In the genomic region with DNA sequence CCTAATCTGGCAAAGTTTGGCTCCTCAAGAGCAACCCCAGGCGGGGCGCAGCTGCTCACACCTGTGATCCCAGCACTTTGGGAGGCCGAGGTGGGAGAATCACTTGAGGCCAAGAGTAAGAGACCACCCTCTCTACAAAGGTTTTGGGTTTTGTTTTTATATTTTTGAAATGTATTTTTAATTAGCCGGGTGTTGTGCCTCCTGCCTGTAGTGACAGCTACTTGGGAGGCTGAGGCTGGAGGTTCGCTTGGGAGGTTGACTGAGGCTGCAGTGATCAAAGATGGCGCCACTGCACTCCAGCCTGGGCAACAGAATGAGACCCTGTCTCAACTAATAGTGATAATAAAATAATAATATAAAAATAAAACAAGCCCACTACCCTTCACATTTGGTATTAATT, we compare ENCODE assay signal across 8 cellular contexts. TPM values are rescaled to one million over a fixed set of nuclear protein-coding genes. Genes with fewer than 3 reads are reported as not detected.
DNase-seq lines count a peak whose midpoint lies in the region; ATAC-seq and TF ChIP-seq lines count a peak whose summit lies in the region.

No MANE protein-coding gene starts in this region.

- H3K9me3 ChIP-seq in right atrium auricular region (no peaks in the 10 kb centered on the region), breast epithelium (no peaks in the 10 kb centered on the region), mononuclear cell (ENCODE audit: low read depth, low read length) (no peaks in the 10 kb centered on the region)

- no peak for TF ChIP-seq POLR2A in breast epithelium (IDR thresholded peaks at IDR 0.05)

- ATAC-seq in Right ventricle myocardium superior (ENCODE audit: poor library complexity): no peak

- TF ChIP-seq CTCF in right atrium auricular region (IDR thresholded peaks at IDR 0.05) (no peak), breast epithelium (IDR thresholded peaks at IDR 0.05) (no peak)

- H3K4me3 ChIP-seq in right atrium auricular region (peak overlapping the region; percentile 55 to 65), breast epithelium (peak overlapping the region; percentile 58 to 94 (median 64)), mononuclear cell (ENCODE audit: low read length) (peak overlapping the region; percentile 51)

- peak overlapping the region; percentile 71 to 76 for H3K27ac ChIP-seq in right atrium auricular region
- peak overlapping the region; percentile 79 to 93 for H3K27ac ChIP-seq in breast epithelium

- intact Hi-C loops in Right ventricle myocardium superior (cut with DNase I) (no loop called here), breast epithelium (cut with DNase I; ENCODE audit: low total_unique reads) (no loop called here)

- no peak for DNase-seq in right atrium auricular region (ENCODE audit: low spot score)
- DNase-seq in Right ventricle myocardium superior: no peak
- DNase-seq in breast epithelium (ENCODE audit: low spot score in 2 of 2): no peak
- no peak for DNase-seq in NCI-H1105 treated with DMSO at 0.1 percent for 48 hours (lab: John Stamatoyannopoulos, UW)
- no peak for DNase-seq in Kasumi-1 (lab: John Stamatoyannopoulos, UW)
- DNase-seq in NCI-H748 treated with DMSO at 0.1 percent for 48 hours (lab: John Stamatoyannopoulos, UW): no peak
- no peak for DNase-seq in iPS-NIHi11 (ENCODE audit: low spot score)

- H3K27me3 ChIP-seq in right atrium auricular region: no peaks in the 10 kb centered on the region
- no peaks in the 10 kb centered on the region for H3K27me3 ChIP-seq in breast epithelium
- no peaks in the 10 kb centered on the region for H3K27me3 ChIP-seq in mononuclear cell (ENCODE audit: insufficient read depth, low read length)

- H3K36me3 ChIP-seq in right atrium auricular region: no peaks in the 10 kb centered on the region
- no peaks in the 10 kb centered on the region for H3K36me3 ChIP-seq in breast epithelium

- H3K4me1 ChIP-seq in right atrium auricular region (peaks cover 0 to 35% of the 10 kb centered on the region in 2 donors), breast epithelium (peaks cover 0 to 31% of the 10 kb centered on the region in 2 donors), mononuclear cell (ENCODE audit: insufficient read depth, low read length) (peaks cover 60% of the 10 kb centered on the region)

RNA-seq across cellular contexts. Expression of a gene that starts 0.8 kb away (rescaled TPM):
- total RNA-seq in right atrium auricular region (10 to 100 TPM; 42.2 to 57.4 TPM), Right ventricle myocardium superior (62.4 TPM), breast epithelium (100 to 1,000 TPM in 2 of 3 donors, 10 to 100 TPM in 1; 87.9 to 156 (median 118) TPM), mononuclear cell (209 TPM)
